Comparison of ENCODE assay signal across 1 cellular context in genomic region chr17:44137891-44138709, GRCh38.
TF ChIP-seq lines count a peak whose summit lies in the region.

No MANE protein-coding gene starts in this region.

TF ChIP-seq in HepG2, 621 proteins besides CTCF, POLR2A, EP300 and RAD21 (continued from another document and continues in another):
- TF ChIP-seq TRAFD1 (CRISPR knock-in tag; IDR thresholded peaks at IDR 0.05; ENCODE audit: borderline replicate concordance) (peak; percentile 60; the same call in 1 of the 2 replicates), PBX2 (CRISPR knock-in tag; IDR thresholded peaks at IDR 0.05) (no peak), ZNF280B (CRISPR knock-in tag; IDR thresholded peaks at IDR 0.05; ENCODE audit: borderline replicate concordance) (no peak; the same call in 1 of the 2 replicates), ZFX (CRISPR knock-in tag; IDR thresholded peaks at IDR 0.05; ENCODE audit: low read depth) (peak; percentile 59), ASH2L (IDR thresholded peaks at IDR 0.05; ENCODE audit: insufficient read length, low read depth, low read length) (no peak), CREB1 (IDR thresholded peaks at IDR 0.05) (peak; percentile 53), CREB1 (CRISPR knock-in tag; IDR thresholded peaks at IDR 0.05) (peak; percentile 57; the same call in 1 of the 2 replicates), ZBTB3 (CRISPR knock-in tag; IDR thresholded peaks at IDR 0.05; ENCODE audit: borderline replicate concordance, low read depth) (0 out of 2 replicates have a peak, but pooled peaks have one; percentile 70), ZBTB25 (CRISPR knock-in tag; IDR thresholded peaks at IDR 0.05) (peak; percentile 69; the same call in 1 of the 2 replicates), PITX1 (CRISPR knock-in tag; IDR thresholded peaks at IDR 0.05) (peak; percentile 39; the same call in 1 of the 2 replicates), NFKB2 (CRISPR knock-in tag; IDR thresholded peaks at IDR 0.05; ENCODE audit: borderline replicate concordance) (no peak; the same call in 1 of the 2 replicates), ZNF749 (CRISPR knock-in tag; IDR thresholded peaks at IDR 0.05; ENCODE audit: borderline replicate concordance) (0 out of 2 replicates have a peak, but pooled peaks have one; percentile 22), MXD4 (CRISPR knock-in tag; IDR thresholded peaks at IDR 0.05) (peak; percentile 72; the same call in 1 of the 2 replicates), KDM2A (CRISPR knock-in tag; IDR thresholded peaks at IDR 0.05; ENCODE audit: borderline replicate concordance, low read depth) (peak; percentile 61), ZNF772 (CRISPR knock-in tag; IDR thresholded peaks at IDR 0.05) (peak; percentile 74), MXI1 (IDR thresholded peaks at IDR 0.05; ENCODE audit: borderline replicate concordance, low read depth, low read length) (peak; percentile 80; the same call in 2 of the 3 replicates), ZNF616 (CRISPR knock-in tag; IDR thresholded peaks at IDR 0.05; ENCODE audit: low read depth) (peak; percentile 34), SOX6 (IDR thresholded peaks at IDR 0.05) (no peak), SOX6 (CRISPR knock-in tag; IDR thresholded peaks at IDR 0.05) (peak; percentile 73), ZNF609 (CRISPR knock-in tag; IDR thresholded peaks at IDR 0.05; ENCODE audit: borderline replicate concordance) (peak; percentile 63), RXRB (CRISPR knock-in tag; IDR thresholded peaks at IDR 0.05; ENCODE audit: borderline replicate concordance) (peak; percentile 13; the same call in 1 of the 2 replicates), HBP1 (CRISPR knock-in tag; IDR thresholded peaks at IDR 0.05; ENCODE audit: low read depth) (peak; percentile 69; the same call in 1 of the 2 replicates), PAXIP1 (CRISPR knock-in tag; conservative IDR thresholded peaks at IDR 0.05) (peak; percentile 69; the same call in 1 of the 2 replicates), UBTF (CRISPR knock-in tag; IDR thresholded peaks at IDR 0.05) (peak; percentile 55; the same call in 1 of the 2 replicates), PHB2 (IDR thresholded peaks at IDR 0.05; ENCODE audit: partially characterized antibody) (no peak), ZBTB7B (CRISPR knock-in tag; IDR thresholded peaks at IDR 0.05) (peak; percentile 80), ESRRA (CRISPR knock-in tag; IDR thresholded peaks at IDR 0.05; ENCODE audit: low read depth) (peak; percentile 75; the same call in 1 of the 2 replicates), TP53 (CRISPR knock-in tag; conservative IDR thresholded peaks at IDR 0.05) (no peak), ZNF501 (CRISPR knock-in tag; IDR thresholded peaks at IDR 0.05) (peak; percentile 67; the same call in 1 of the 2 replicates), CCDC6 (CRISPR knock-in tag; IDR thresholded peaks at IDR 0.05) (no peak), FOXK1 (CRISPR knock-in tag; IDR thresholded peaks at IDR 0.05; ENCODE audit: borderline replicate concordance, low read depth) (peak; percentile 40; the same call in 1 of the 2 replicates), HOXD1 (CRISPR knock-in tag; IDR thresholded peaks at IDR 0.05) (0 out of 2 replicates have a peak, but pooled peaks have one; percentile 21), THAP7 (CRISPR knock-in tag; IDR thresholded peaks at IDR 0.05) (peak; percentile 64; the same call in 1 of the 2 replicates), TFDP1 (CRISPR knock-in tag; IDR thresholded peaks at IDR 0.05; ENCODE audit: borderline replicate concordance) (peak; percentile 60; the same call in 1 of the 2 replicates), ARNT2 (CRISPR knock-in tag; IDR thresholded peaks at IDR 0.05; ENCODE audit: low read depth) (0 out of 2 replicates have a peak, but pooled peaks have one; percentile 28)
